In the genomic region with DNA sequence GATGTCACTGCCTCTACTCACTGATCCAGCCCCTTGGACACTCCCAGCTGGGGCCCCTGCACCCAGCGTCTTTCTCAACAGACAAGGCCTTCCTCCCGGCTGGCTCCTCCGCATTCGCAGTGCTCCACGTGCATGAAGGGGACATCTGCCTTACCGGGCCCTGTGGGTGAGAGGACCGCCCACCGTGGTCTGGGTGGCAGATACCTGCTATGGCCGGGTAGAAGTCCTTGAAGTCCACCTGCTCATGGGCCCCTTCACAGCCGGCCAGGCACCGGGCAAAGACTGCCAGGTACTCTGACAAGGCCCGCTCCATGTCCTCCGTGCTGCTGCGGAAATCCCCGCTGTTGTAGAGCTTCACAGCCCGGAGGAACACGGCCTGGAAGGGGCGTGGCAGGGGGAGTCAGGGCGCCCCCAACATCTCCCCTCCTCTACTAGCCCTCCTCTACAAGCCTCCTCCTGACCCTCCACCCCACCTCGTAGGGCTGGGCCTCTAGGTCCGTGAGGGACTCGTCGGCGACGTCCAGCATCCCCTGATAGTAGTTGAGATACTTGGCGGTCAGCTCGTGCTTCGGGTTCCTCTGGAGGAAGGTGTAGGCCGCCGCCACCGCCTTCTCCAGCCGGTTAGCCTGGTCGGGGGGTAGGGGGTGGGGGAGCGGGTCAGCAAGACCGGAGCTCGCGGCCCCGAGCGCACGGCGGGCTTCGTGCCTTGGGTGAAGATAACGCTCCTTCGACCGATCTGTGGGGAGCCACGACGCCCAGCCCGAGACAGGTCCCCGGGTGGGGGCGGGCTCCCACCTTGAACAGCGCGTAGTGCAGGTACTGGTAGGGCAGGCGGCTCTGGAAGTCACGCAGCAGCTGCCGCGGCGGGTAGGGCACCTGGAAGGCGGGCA, we compare ENCODE assay signal across 6 cellular contexts. TPM values are rescaled to one million over a fixed set of nuclear protein-coding genes. Genes with fewer than 3 reads are reported as not detected.
DNase-seq lines count a peak whose midpoint lies in the region; ATAC-seq and TF ChIP-seq lines count a peak whose summit lies in the region.

No MANE protein-coding gene starts in this region.

- intact Hi-C loops in CD14-positive monocyte (cut with micrococcal nuclease) = no loop called here
- intact Hi-C loops in PC-9 (cut with micrococcal nuclease; ENCODE audit: unreplicated experiment) = no loop called here
- intact Hi-C loops in upper lobe of right lung (cut with DNase I) = no loop called here

- H3K27me3 Mint-ChIP-seq in CD14-positive monocyte (ENCODE audit: low read depth in 3 of 3) = peaks cover 31 to 54% (median 41%) of the 10 kb centered on the region in 3 donors

- H3K36me3 ChIP-seq in PC-9 (ENCODE audit: low read depth) (0 out of 2 replicates have a peak, but pooled peaks cover 7% of the 10 kb centered on the region), hepatocyte (replicated peaks; ENCODE audit: insufficient read depth, low read depth) (no peaks in the 10 kb centered on the region), upper lobe of right lung (no peaks in the 10 kb centered on the region)

- POLR2A ChIA-PET in PC-9 (lab: Charles Lee; ENCODE audit: unreplicated experiment) = interaction anchor here (0.6 to 0.9 kb wide), 4 partner anchors 24 to 79 kb away, joined by 3 to 7 read pairs (median 4); a partner anchor contains a TSS

- DNase-seq in CD14-positive monocyte (ENCODE audit: low spot score) (no peak), PC-9 (no peak), hepatocyte (ENCODE audit: low spot score) (peak; percentile 51), upper lobe of right lung (peak; percentile 71), inferior parietal cortex (ENCODE audit: extremely low spot score) (no peak), SIG-M5 treated with dmso at 0.1 percent for 504 hours (lab: John Stamatoyannopoulos, UW; ENCODE audit: unreplicated experiment) (no peak)

- peaks cover 14% of the 10 kb centered on the region for H3K4me1 Mint-ChIP-seq in CD14-positive monocyte

- peaks cover 4 to 5% of the 10 kb centered on the region in 2 donors for H3K36me3 Mint-ChIP-seq in CD14-positive monocyte

- peak overlapping the region; percentile 77 to 78 for H3K4me3 Mint-ChIP-seq in CD14-positive monocyte

- peaks cover 27% of the 10 kb centered on the region for H3K4me1 ChIP-seq in PC-9 (replicated peaks; ENCODE audit: insufficient read depth)
- peaks cover 16% of the 10 kb centered on the region for H3K4me1 ChIP-seq in hepatocyte (ENCODE audit: insufficient read depth)
- peaks cover 25% of the 10 kb centered on the region for H3K4me1 ChIP-seq in upper lobe of right lung

- BruUV-seq in PC-9 (replicated peaks; lab: Mats Ljungman, UMichigan) = no TSS peak

- TF ChIP-seq CTCF in CD14-positive monocyte (IDR thresholded peaks at IDR 0.05) (no peak), PC-9 (conservative IDR thresholded peaks at IDR 0.05) (no peak), hepatocyte (IDR thresholded peaks at IDR 0.05; ENCODE audit: poor library complexity) (no peak), upper lobe of right lung (IDR thresholded peaks at IDR 0.05) (no peak)

- H4K20me1 ChIP-seq in PC-9 (ENCODE audit: insufficient read depth) (no peaks in the 10 kb centered on the region), hepatocyte (ENCODE audit: insufficient read depth, poor library complexity, severe bottlenecking) (peaks cover 7% of the 10 kb centered on the region)

- H3K9me2 ChIP-seq in PC-9 (ENCODE audit: insufficient read depth) (no peaks in the 10 kb centered on the region), hepatocyte (replicated peaks; ENCODE audit: insufficient read depth) (no peaks in the 10 kb centered on the region)

- whole genome bisulfite sequencing in hepatocyte (ENCODE audit: low lambda C conversion rate, missing lambda C conversion rate) = 26% methylated on average over 43 of the region's 58 CpGs

- H3K9me3 Mint-ChIP-seq in CD14-positive monocyte = peaks cover 0 to 8% (median 2%) of the 10 kb centered on the region in 7 donors

- CTCF ChIA-PET in PC-9 (lab: Charles Lee) = interaction anchor here (0.6 to 1.3 kb wide), 2 partner anchors 115 to 679 kb away, joined by 3 to 4 read pairs; no protein-coding TSS in a partner anchor

- peak overlapping the region; percentile 84 for H2AFZ ChIP-seq in PC-9
- peak overlapping the region; percentile 100 for H2AFZ ChIP-seq in hepatocyte

- 0 out of 2 replicates have a peak overlapping the region, but pooled peaks have one; percentile 22 for H3K27ac ChIP-seq in PC-9
- H3K27ac ChIP-seq in hepatocyte = peak overlapping the region; percentile 98
- H3K27ac ChIP-seq in upper lobe of right lung = peak overlapping the region; percentile 72

- H3K79me2 ChIP-seq in PC-9 (ENCODE audit: low read depth) (peaks cover 55% of the 10 kb centered on the region), hepatocyte (peaks cover 58% of the 10 kb centered on the region)

- H3K4me2 ChIP-seq in PC-9 (peak overlapping the region; percentile 80), hepatocyte (peak overlapping the region; percentile 95)

- peak overlapping the region; percentile 94 for H3K4me3 ChIP-seq in PC-9
- H3K4me3 ChIP-seq in hepatocyte = peak overlapping the region; percentile 100
- H3K4me3 ChIP-seq in upper lobe of right lung = peak overlapping the region; percentile 69

- H3K27ac Mint-ChIP-seq in CD14-positive monocyte = peak overlapping the region in 1 of 7 donors; percentile 33

- peaks cover 12% of the 10 kb centered on the region for H3F3A ChIP-seq in PC-9 (ENCODE audit: insufficient read depth, low read depth)

- no peaks in the 10 kb centered on the region for H3K9me3 ChIP-seq in PC-9 (ENCODE audit: insufficient read depth, low read depth)
- no peaks in the 10 kb centered on the region for H3K9me3 ChIP-seq in hepatocyte (ENCODE audit: low read depth)
- H3K9me3 ChIP-seq in upper lobe of right lung = no peaks in the 10 kb centered on the region

- H3K27me3 ChIP-seq in PC-9 (ENCODE audit: insufficient read depth, low read depth) (no peaks in the 10 kb centered on the region), hepatocyte (no peaks in the 10 kb centered on the region), upper lobe of right lung (no peaks in the 10 kb centered on the region)

- peak; percentile 50 for ATAC-seq in upper lobe of right lung

RNA-seq across cellular contexts. Expression of a gene that starts 0.8 kb away (rescaled TPM):
- polyA plus RNA-seq in CD14-positive monocyte = under 1 TPM; 0.16 to 0.46 TPM
- total RNA-seq in PC-9 (2021) = 26.8 and 34.0 TPM in 2 replicates
- total RNA-seq in hepatocyte = 62.6 and 66.2 TPM in 2 replicates
- polyA plus RNA-seq in hepatocyte = 109 and 110 TPM in 2 replicates
- 9.5 TPM for total RNA-seq in upper lobe of right lung

RNA-seq across cellular contexts. Expression of a gene that starts 1.9 kb away (rescaled TPM):
- polyA plus RNA-seq in CD14-positive monocyte (not detected), hepatocyte (88.0 and 92.0 TPM in 2 replicates)
- total RNA-seq in PC-9 (2021) (143 and 164 TPM in 2 replicates), hepatocyte (239 and 290 TPM in 2 replicates), upper lobe of right lung (34.5 TPM)

RNA-seq across cellular contexts. Expression of a gene that starts 24.4 kb away (rescaled TPM):
- 10 to 100 TPM; 14.0 to 15.4 TPM for polyA plus RNA-seq in CD14-positive monocyte
- 259 TPM in 2 replicates for total RNA-seq in PC-9 (2021)
- 162 and 209 TPM in 2 replicates for total RNA-seq in hepatocyte
- polyA plus RNA-seq in hepatocyte = 191 and 214 TPM in 2 replicates
- total RNA-seq in upper lobe of right lung = 109 TPM

RNA-seq across cellular contexts. Expression of a gene that starts 25.1 kb away (rescaled TPM):
- polyA plus RNA-seq in CD14-positive monocyte = 10 to 100 TPM; 13.5 to 14.2 TPM
- total RNA-seq in PC-9 (2021) = 48.8 and 51.1 TPM in 2 replicates
- total RNA-seq in hepatocyte = 47.7 and 51.8 TPM in 2 replicates
- polyA plus RNA-seq in hepatocyte = 85.1 and 87.8 TPM in 2 replicates
- total RNA-seq in upper lobe of right lung = 36.5 TPM

RNA-seq across cellular contexts. Expression of a gene that starts 26.7 kb away (rescaled TPM):
- polyA plus RNA-seq in CD14-positive monocyte (not detected), hepatocyte (not detected in 2 replicates)
- total RNA-seq in PC-9 (2021) (not detected in 2 replicates), hepatocyte (0.43 TPM in 1 of 2 replicates, not detected in the other), upper lobe of right lung (0.29 TPM)

Comparison
In these comparisons a context has a peak if more than half of its experiments do, and no peak if none do; other contexts are left out.
1. DNase-seq: peak in hepatocyte (single experiment) and upper lobe of right lung (single experiment); none in CD14-positive monocyte (single experiment), PC-9 (0 of 2), inferior parietal cortex (single experiment) and SIG-M5 treated with dmso at 0.1 percent for 504 hours (single experiment).
2. H3K27ac ChIP-seq: peak in every context shown above with its lines; median percentile 98 in hepatocyte; 72 in upper lobe of right lung; 22 in PC-9.
3. Peak in every context shown above with its lines, with median percentiles within 50 percentile points of each other: H3K4me3 ChIP-seq.